15 cellular contexts compared by ENCODE assay signal in genomic region chr2:109264595-109265328, GRCh38.
DNase-seq lines count a peak whose midpoint lies in the region; ATAC-seq and TF ChIP-seq lines count a peak whose summit lies in the region.
"Had no signal": no experiment of that assay in that cellular context is flagged by ENCODE, and none has a peak within 500 bp of the region (broad histone marks: within the 10 kb centered on the region; RNA-seq: fewer than 3 reads in every experiment).

No MANE protein-coding gene starts in this region.

- no peak overlapping the region for H3K27ac ChIP-seq in endodermal cell (ENCODE audit: low read depth, low read length)
- H3K27ac ChIP-seq: spleen, uterus had no signal

- H3K36me3 Mint-ChIP-seq in endodermal cell (ENCODE audit: low read depth): no peaks in the 10 kb centered on the region

- no peaks in the 10 kb centered on the region for H3K4me1 ChIP-seq in endodermal cell (ENCODE audit: control insufficient read depth, insufficient read depth, low read length)
- H3K4me1 ChIP-seq: uterus had no signal

- H3K27ac Mint-ChIP-seq in endodermal cell: no peak overlapping the region
- H3K27ac Mint-ChIP-seq: IgD-negative memory B cell had no signal

- no peaks in the 10 kb centered on the region for H3K27me3 ChIP-seq in endodermal cell (ENCODE audit: control insufficient read depth, insufficient read depth, low read length, poor library complexity, severe bottlenecking)
- H3K27me3 ChIP-seq: spleen, uterus had no signal

- no peaks in the 10 kb centered on the region for H3K9me3 Mint-ChIP-seq in endodermal cell
- H3K9me3 Mint-ChIP-seq: CD14-positive monocyte, IgD-negative memory B cell had no signal

- H3K4me1 Mint-ChIP-seq in endodermal cell: peaks cover 20% of the 10 kb centered on the region

- ATAC-seq in omental fat pad (ENCODE audit: low FRiP score) (peak; percentile 70), HG03159 (IDR thresholded peaks at IDR 0.05; ENCODE audit: unreplicated experiment) (no peak), HG02678 (IDR thresholded peaks at IDR 0.05; ENCODE audit: unreplicated experiment) (no peak)

- WGBS in endodermal cell (ENCODE audit: insufficient coverage in 1 of 2, insufficient read length in 1 of 2), 2 experiments: 86 to 94% methylated on average over 8 to 12 of the region's 12 CpGs

- DNase-seq in AG09309 (ENCODE audit: low read depth): peak; percentile 58
- peak; percentile 34 for DNase-seq in NCI-H2029 treated with DMSO at 0.1 percent for 48 hours (lab: John Stamatoyannopoulos, UW)
- peak; percentile 30 for DNase-seq in endodermal cell
- no peak for DNase-seq in omental fat pad (ENCODE audit: low spot score)
- no peak for DNase-seq in GM10266 (ENCODE audit: extremely low spot score)
- DNase-seq in stimulated activated CD4-positive, alpha-beta T cell treated with anti-CD3 and anti-CD28 coated beads, Interleukin-12 subunit alpha, Interleukin-12 subunit beta, amount 100 ng/mL, for 4 hours: no peak
- DNase-seq: amniotic stem cell, NCI-H1694 treated with DMSO at 0.1 percent for 48 hours, T-helper 9 cell had no signal

- no peak overlapping the region for H3K4me3 ChIP-seq in AG09309 (ENCODE audit: control insufficient read depth, low read depth, low read length)
- no peak overlapping the region for H3K4me3 ChIP-seq in endodermal cell (ENCODE audit: low read length)
- H3K4me3 ChIP-seq: spleen, uterus had no signal

- H3K9ac ChIP-seq in endodermal cell (ENCODE audit: extremely low read depth, low read length, poor library complexity, severe bottlenecking): no peak overlapping the region

- H3K36me3 ChIP-seq in endodermal cell (ENCODE audit: control insufficient read depth, insufficient read depth, low read length): no peaks in the 10 kb centered on the region
- H3K36me3 ChIP-seq: spleen, uterus had no signal

- H3K9me3 ChIP-seq in endodermal cell (ENCODE audit: control insufficient read depth, low read length): no peaks in the 10 kb centered on the region
- H3K9me3 ChIP-seq: spleen, uterus had no signal

- no peaks in the 10 kb centered on the region for H3K27me3 Mint-ChIP-seq in endodermal cell (ENCODE audit: insufficient read depth)

- TF ChIP-seq CTCF in AG09309 (IDR thresholded peaks at IDR 0.05; ENCODE audit: control insufficient read depth, insufficient read depth, low read depth, low read length, missing control alignments): no peak
- TF ChIP-seq CTCF in endodermal cell (conservative IDR thresholded peaks at IDR 0.05): no peak
- TF ChIP-seq CTCF in omental fat pad (IDR thresholded peaks at IDR 0.05): no peak
- TF ChIP-seq CTCF in GM10266 (IDR thresholded peaks at IDR 0.05; ENCODE audit: control insufficient read depth, insufficient read depth, low read depth, missing control alignments): no peak

- no peak overlapping the region for H3K4me3 Mint-ChIP-seq in endodermal cell
- H3K4me3 Mint-ChIP-seq: CD14-positive monocyte, IgD-negative memory B cell had no signal

Comparison
In these comparisons a context has a peak if more than half of its experiments do, and no peak if none do; other contexts are left out.
1. DNase-seq: peak in AG09309 (single experiment), NCI-H2029 treated with DMSO at 0.1 percent for 48 hours (single experiment) and endodermal cell (single experiment); none in omental fat pad (single experiment), GM10266 (single experiment) and stimulated activated CD4-positive, alpha-beta T cell treated with anti-CD3 and anti-CD28 coated beads, Interleukin-12 subunit alpha, Interleukin-12 subunit beta, amount 100 ng/mL, for 4 hours (single experiment).